ENCODE assay signal across 8 cellular contexts in the genomic region with DNA sequence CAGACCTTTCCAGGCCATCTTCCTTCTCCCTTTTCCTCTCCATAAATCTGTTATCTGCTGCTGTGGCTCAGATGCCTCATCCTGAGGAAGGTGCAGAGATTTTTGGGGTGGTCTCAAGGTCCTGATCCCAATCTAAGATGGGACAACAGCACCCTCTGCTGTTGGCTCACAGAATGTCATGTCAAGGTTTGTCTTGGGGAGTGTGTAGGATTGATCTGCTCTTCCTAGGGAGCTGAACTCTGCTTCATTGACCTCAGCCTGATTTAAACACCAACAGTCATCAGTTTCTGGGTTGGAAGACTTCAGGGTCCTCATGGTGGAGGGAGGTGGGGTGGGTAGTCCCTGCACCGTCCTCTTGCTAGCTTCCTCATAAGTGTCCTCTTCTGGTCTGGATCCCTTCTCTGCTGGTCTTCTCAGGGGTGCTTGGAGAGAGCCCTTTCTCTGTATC.
DNase-seq lines count a peak whose midpoint lies in the region; ATAC-seq and TF ChIP-seq lines count a peak whose summit lies in the region.

No MANE protein-coding gene starts in this region.

- H3K9me3 Mint-ChIP-seq in endothelial cell (ENCODE audit: unreplicated experiment): no peaks in the 10 kb centered on the region

- DNase-seq in SKM-1 treated with dmso at 0.1 percent for 144 hours (lab: John Stamatoyannopoulos, UW; ENCODE audit: unreplicated experiment): peak; percentile 43
- DNase-seq in SKM-1 (lab: John Stamatoyannopoulos, UW; ENCODE audit: unreplicated experiment): no peak
- peak; percentile 55 to 75 for DNase-seq in NCI-H446 (lab: John Stamatoyannopoulos, UW)
- DNase-seq in activated CD8-positive, alpha-beta memory T cell treated with anti-CD3 and anti-CD28 coated beads for 1 hour (ENCODE audit: extremely low read depth in 1 of 2, low read depth in 1 of 2): peak; percentile 24 to 53
- DNase-seq in endothelial cell (ENCODE audit: low spot score): peak; percentile 68
- peak; percentile 30 for DNase-seq in mucosa of gallbladder (ENCODE audit: low spot score)
- DNase-seq in stimulated activated CD8-positive, alpha-beta memory T cell treated with anti-CD3 and anti-CD28 coated beads, Interleukin-4, amount 100 ng/mL, for 48 hours: peak; percentile 84

- no peak overlapping the region for H3K27ac Mint-ChIP-seq in endothelial cell (ENCODE audit: unreplicated experiment)

- peaks cover 6% of the 10 kb centered on the region for H3K27me3 Mint-ChIP-seq in endothelial cell (ENCODE audit: unreplicated experiment)

- no peak for ATAC-seq in HG03135 (IDR thresholded peaks at IDR 0.05; ENCODE audit: unreplicated experiment)

- H3K4me1 Mint-ChIP-seq in endothelial cell (ENCODE audit: unreplicated experiment): peaks cover 12% of the 10 kb centered on the region

- peaks cover 66% of the 10 kb centered on the region for H3K36me3 Mint-ChIP-seq in endothelial cell (ENCODE audit: low read depth, unreplicated experiment)

- peak; percentile 72 for TF ChIP-seq CTCF in endothelial cell (IDR thresholded peaks at IDR 0.05; ENCODE audit: unreplicated experiment)

- H3K4me3 Mint-ChIP-seq in endothelial cell (ENCODE audit: unreplicated experiment): no peak overlapping the region
